ENCODE assay signal across 36 cellular contexts in the genomic region with DNA sequence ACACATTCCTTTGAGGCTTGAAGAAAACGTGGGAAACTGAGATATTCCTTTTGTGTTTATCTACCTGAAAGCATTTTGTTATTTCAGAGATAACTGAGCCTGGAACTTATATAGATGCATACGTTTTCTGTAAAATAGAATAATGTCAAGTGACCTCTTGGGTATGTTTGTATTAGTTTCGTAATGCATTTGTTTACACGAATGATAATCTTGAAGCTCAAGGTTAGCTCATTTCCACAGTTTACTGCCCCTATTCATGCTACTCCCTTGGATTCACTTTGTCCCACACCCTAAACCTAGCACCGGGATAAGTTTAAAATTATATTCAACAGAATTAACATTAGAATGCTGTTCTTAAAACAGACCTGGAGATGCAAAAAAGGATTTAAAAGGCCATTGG.
"Had no signal": no experiment of that assay in that cellular context is flagged by ENCODE, and none has a peak within 500 bp of the region (broad histone marks: within the 10 kb centered on the region; RNA-seq: fewer than 3 reads in every experiment).

No MANE protein-coding gene starts in this region.

- H3K36me3 ChIP-seq: MG63 had no signal

- H3K27me3 ChIP-seq: MG63 had no signal

- H3K4me3 ChIP-seq: MG63 had no signal

- DNase-seq: Karpas-422, Kasumi-1, MG63, MM.1S, MV-4-11, NCI-H1048, NCI-H1092, NCI-H1092 treated with DMSO at 0.1 percent for 48 hours, NCI-H1105, NCI-H1105 treated with DMSO at 0.1 percent for 48 hours, NCI-H1417, NCI-H1417 treated with DMSO at 0.1 percent for 48 hours, NCI-H1436, NCI-H1436 treated with DMSO at 0.1 percent for 48 hours, NCI-H146, NCI-H1694, NCI-H1694 treated with DMSO at 0.1 percent for 48 hours, NCI-H187, NCI-H187 treated with DMSO at 0.1 percent for 48 hours, NCI-H1930, NCI-H2029, NCI-H2029 treated with DMSO at 0.1 percent for 48 hours, NCI-H2081, NCI-H2081 treated with DMSO at 0.1 percent for 48 hours, NCI-H2107, NCI-H2171, NCI-H2171 treated with DMSO at 0.1 percent for 48 hours, NCI-H2227 treated with DMSO at 0.1 percent for 48 hours, NCI-H226, NCI-H345, NCI-H446, NCI-H446 treated with DMSO at 0.1 percent for 48 hours, NCI-H510A, NCI-H510A treated with DMSO at 0.1 percent for 48 hours, NCI-H524, NCI-H524 treated with DMSO at 0.1 percent for 48 hours had no signal

- H3K9me3 ChIP-seq: MG63 had no signal
